In the genomic region with DNA sequence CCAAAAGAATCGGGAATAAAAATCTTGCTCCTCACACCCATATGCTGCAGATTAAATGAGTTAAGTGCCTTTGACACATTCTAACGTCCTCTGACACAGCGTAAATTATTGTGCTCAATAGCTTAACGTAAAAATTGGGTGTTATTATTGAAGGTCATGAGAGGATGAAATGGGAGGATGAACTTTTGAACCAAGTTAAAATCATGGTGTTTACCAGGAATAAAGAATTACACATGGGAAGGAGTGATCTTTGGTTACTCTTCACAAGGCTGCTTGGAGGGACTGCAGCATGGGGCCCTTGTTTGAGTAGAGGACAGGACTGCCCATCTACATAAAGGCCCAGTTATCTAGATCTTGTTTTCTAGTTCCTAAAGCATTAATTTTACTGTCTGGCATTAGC, we compare ENCODE assay signal across 1 cellular context.
TF ChIP-seq lines count a peak whose summit lies in the region.

No MANE protein-coding gene starts in this region.

TF ChIP-seq in HepG2, 621 proteins besides CTCF, POLR2A, EP300 and RAD21 (continued from another document and continues in another):
- TF ChIP-seq, protein P1, sequence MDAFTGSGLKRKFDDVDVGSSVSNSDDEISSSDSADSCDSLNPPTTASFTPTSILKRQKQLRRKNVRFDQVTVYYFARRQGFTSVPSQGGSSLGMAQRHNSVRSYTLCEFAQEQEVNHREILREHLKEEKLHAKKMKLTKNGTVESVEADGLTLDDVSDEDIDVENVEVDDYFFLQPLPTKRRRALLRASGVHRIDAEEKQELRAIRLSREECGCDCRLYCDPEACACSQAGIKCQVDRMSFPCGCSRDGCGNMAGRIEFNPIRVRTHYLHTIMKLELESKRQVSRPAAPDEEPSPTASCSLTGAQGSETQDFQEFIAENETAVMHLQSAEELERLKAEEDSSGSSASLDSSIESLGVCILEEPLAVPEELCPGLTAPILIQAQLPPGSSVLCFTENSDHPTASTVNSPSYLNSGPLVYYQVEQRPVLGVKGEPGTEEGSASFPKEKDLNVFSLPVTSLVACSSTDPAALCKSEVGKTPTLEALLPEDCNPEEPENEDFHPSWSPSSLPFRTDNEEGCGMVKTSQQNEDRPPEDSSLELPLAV (CRISPR knock-in tag; conservative IDR thresholded peaks at IDR 0.05; ENCODE audit: low read depth): no peak
- TF ChIP-seq CBX1 (IDR thresholded peaks at IDR 0.05; ENCODE audit: low read depth) (no peak), TBX3 (IDR thresholded peaks at IDR 0.05; ENCODE audit: borderline replicate concordance) (no peak), RCOR2 (CRISPR knock-in tag; IDR thresholded peaks at IDR 0.05) (peak; percentile 65; the same call in 1 of the 2 replicates), RBM22 (optimal IDR thresholded peaks at IDR 0.05; ENCODE audit: low read length) (no peak), ZFP62 (CRISPR knock-in tag; IDR thresholded peaks at IDR 0.05) (no peak), SP5 (CRISPR knock-in tag; IDR thresholded peaks at IDR 0.05; ENCODE audit: borderline replicate concordance, low read depth) (no peak), AGO1 (IDR thresholded peaks at IDR 0.05; ENCODE audit: low read depth, low read length, poor library complexity, severe bottlenecking) (no peak), PHF20 (CRISPR knock-in tag; IDR thresholded peaks at IDR 0.05) (no peak), BRD4 (CRISPR knock-in tag; IDR thresholded peaks at IDR 0.05) (no peak), ZNF335 (CRISPR knock-in tag; IDR thresholded peaks at IDR 0.05) (no peak), RERE (CRISPR knock-in tag; IDR thresholded peaks at IDR 0.05; ENCODE audit: low read depth) (no peak), ZNF546 (CRISPR knock-in tag; conservative IDR thresholded peaks at IDR 0.05) (no peak), ETS1 (CRISPR knock-in tag; IDR thresholded peaks at IDR 0.05) (no peak), TFDP2 (CRISPR knock-in tag; IDR thresholded peaks at IDR 0.05) (no peak), ZNF639 (CRISPR knock-in tag; conservative IDR thresholded peaks at IDR 0.05) (no peak), ZNF572 (CRISPR knock-in tag; IDR thresholded peaks at IDR 0.05) (no peak), AHR (CRISPR knock-in tag; IDR thresholded peaks at IDR 0.05) (no peak), ZMYM3 (CRISPR knock-in tag; IDR thresholded peaks at IDR 0.05) (peak; percentile 58; the same call in 1 of the 2 replicates), CCAR2 (optimal IDR thresholded peaks at IDR 0.05; ENCODE audit: low read depth, low read length) (no peak), ZMYM4 (CRISPR knock-in tag; IDR thresholded peaks at IDR 0.05) (no peak), SRSF9 (IDR thresholded peaks at IDR 0.05; ENCODE audit: borderline replicate concordance, insufficient read depth, low read depth, low read length, poor library complexity, severe bottlenecking) (no peak), ZNF646 (CRISPR knock-in tag; IDR thresholded peaks at IDR 0.05) (no peak), TCF12 (IDR thresholded peaks at IDR 0.05) (no peak), TCF12 (CRISPR knock-in tag; IDR thresholded peaks at IDR 0.05) (no peak)
- TF ChIP-seq, protein P2, sequence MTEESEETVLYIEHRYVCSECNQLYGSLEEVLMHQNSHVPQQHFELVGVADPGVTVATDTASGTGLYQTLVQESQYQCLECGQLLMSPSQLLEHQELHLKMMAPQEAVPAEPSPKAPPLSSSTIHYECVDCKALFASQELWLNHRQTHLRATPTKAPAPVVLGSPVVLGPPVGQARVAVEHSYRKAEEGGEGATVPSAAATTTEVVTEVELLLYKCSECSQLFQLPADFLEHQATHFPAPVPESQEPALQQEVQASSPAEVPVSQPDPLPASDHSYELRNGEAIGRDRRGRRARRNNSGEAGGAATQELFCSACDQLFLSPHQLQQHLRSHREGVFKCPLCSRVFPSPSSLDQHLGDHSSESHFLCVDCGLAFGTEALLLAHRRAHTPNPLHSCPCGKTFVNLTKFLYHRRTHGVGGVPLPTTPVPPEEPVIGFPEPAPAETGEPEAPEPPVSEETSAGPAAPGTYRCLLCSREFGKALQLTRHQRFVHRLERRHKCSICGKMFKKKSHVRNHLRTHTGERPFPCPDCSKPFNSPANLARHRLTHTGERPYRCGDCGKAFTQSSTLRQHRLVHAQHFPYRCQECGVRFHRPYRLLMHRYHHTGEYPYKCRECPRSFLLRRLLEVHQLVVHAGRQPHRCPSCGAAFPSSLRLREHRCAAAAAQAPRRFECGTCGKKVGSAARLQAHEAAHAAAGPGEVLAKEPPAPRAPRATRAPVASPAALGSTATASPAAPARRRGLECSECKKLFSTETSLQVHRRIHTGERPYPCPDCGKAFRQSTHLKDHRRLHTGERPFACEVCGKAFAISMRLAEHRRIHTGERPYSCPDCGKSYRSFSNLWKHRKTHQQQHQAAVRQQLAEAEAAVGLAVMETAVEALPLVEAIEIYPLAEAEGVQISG (CRISPR knock-in tag; IDR thresholded peaks at IDR 0.05): no peak
- TF ChIP-seq, protein P3, sequence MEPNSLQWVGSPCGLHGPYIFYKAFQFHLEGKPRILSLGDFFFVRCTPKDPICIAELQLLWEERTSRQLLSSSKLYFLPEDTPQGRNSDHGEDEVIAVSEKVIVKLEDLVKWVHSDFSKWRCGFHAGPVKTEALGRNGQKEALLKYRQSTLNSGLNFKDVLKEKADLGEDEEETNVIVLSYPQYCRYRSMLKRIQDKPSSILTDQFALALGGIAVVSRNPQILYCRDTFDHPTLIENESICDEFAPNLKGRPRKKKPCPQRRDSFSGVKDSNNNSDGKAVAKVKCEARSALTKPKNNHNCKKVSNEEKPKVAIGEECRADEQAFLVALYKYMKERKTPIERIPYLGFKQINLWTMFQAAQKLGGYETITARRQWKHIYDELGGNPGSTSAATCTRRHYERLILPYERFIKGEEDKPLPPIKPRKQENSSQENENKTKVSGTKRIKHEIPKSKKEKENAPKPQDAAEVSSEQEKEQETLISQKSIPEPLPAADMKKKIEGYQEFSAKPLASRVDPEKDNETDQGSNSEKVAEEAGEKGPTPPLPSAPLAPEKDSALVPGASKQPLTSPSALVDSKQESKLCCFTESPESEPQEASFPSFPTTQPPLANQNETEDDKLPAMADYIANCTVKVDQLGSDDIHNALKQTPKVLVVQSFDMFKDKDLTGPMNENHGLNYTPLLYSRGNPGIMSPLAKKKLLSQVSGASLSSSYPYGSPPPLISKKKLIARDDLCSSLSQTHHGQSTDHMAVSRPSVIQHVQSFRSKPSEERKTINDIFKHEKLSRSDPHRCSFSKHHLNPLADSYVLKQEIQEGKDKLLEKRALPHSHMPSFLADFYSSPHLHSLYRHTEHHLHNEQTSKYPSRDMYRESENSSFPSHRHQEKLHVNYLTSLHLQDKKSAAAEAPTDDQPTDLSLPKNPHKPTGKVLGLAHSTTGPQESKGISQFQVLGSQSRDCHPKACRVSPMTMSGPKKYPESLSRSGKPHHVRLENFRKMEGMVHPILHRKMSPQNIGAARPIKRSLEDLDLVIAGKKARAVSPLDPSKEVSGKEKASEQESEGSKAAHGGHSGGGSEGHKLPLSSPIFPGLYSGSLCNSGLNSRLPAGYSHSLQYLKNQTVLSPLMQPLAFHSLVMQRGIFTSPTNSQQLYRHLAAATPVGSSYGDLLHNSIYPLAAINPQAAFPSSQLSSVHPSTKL (CRISPR knock-in tag; IDR thresholded peaks at IDR 0.05): peak; percentile 62
